Comparison of ENCODE assay signal across 18 cellular contexts in genomic region chr2:98333922-98334321, GRCh38. TPM values are rescaled to one million over a fixed set of nuclear protein-coding genes. Genes with fewer than 3 reads are reported as not detected.
DNase-seq lines count a peak whose midpoint lies in the region; ATAC-seq and TF ChIP-seq lines count a peak whose summit lies in the region.
"Had no signal": no experiment of that assay in that cellular context is flagged by ENCODE, and none has a peak within 500 bp of the region (broad histone marks: within the 10 kb centered on the region; RNA-seq: fewer than 3 reads in every experiment).

No MANE protein-coding gene starts in this region.

- H3K27me3 ChIP-seq in NT2/D1 (ENCODE audit: insufficient read depth, insufficient read length) (peaks cover 12% of the 10 kb centered on the region), ectodermal cell (ENCODE audit: control insufficient read depth, insufficient read depth, low read length, poor library complexity, severe bottlenecking) (no peaks in the 10 kb centered on the region)
- peaks cover 4% of the 10 kb centered on the region for H3K27me3 ChIP-seq in CD4-positive, alpha-beta memory T cell (ENCODE audit: insufficient read depth, low read length)
- H3K27me3 ChIP-seq: vagina had no signal

- no peaks in the 10 kb centered on the region for H3K36me3 Mint-ChIP-seq in nephron progenitor cell (ENCODE audit: low read depth)
- no peaks in the 10 kb centered on the region for H3K36me3 Mint-ChIP-seq in CD4-positive, alpha-beta memory T cell
- H3K36me3 Mint-ChIP-seq: activated naive CD8-positive, alpha-beta T cell had no signal

- no peak for TF ChIP-seq CTCF in nephron progenitor cell (IDR thresholded peaks at IDR 0.05)

- H3K9ac ChIP-seq in NT2/D1 (ENCODE audit: insufficient read length, low read depth) = peak overlapping the region; percentile 69
- H3K9ac ChIP-seq: KMS-11 had no signal

- intact Hi-C loops in CD4-positive, alpha-beta memory T cell (cut with micrococcal nuclease) = no loop called here

- H3K27ac ChIP-seq in ectodermal cell (ENCODE audit: insufficient read depth, low read depth, low read length, poor library complexity, severe bottlenecking) = peak overlapping the region; percentile 71
- no peak overlapping the region for H3K27ac ChIP-seq in CD4-positive, alpha-beta memory T cell (ENCODE audit: low read depth, low read length)
- H3K27ac ChIP-seq: KMS-11, RWPE1, vagina had no signal

- H3K9me3 ChIP-seq in NT2/D1 (ENCODE audit: insufficient read depth, low read length) (peaks cover 1% of the 10 kb centered on the region; the same call in 1 of the 2 replicates), ectodermal cell (ENCODE audit: control insufficient read depth, low read length) (no peaks in the 10 kb centered on the region)
- H3K9me3 ChIP-seq in CD4-positive, alpha-beta memory T cell (ENCODE audit: control insufficient read depth in 1 of 2, low read length in 2 of 2) = no peaks in the 10 kb centered on the region
- H3K9me3 ChIP-seq: vagina had no signal

- H3K27ac Mint-ChIP-seq in nephron progenitor cell = no peak overlapping the region
- H3K27ac Mint-ChIP-seq in CD4-positive, alpha-beta memory T cell = no peak overlapping the region
- H3K27ac Mint-ChIP-seq: activated CD4-positive, alpha-beta T cell treated with anti-CD3 and anti-CD28 coated beads for 36 hours; activated naive CD8-positive, alpha-beta T cell had no signal

- H3K4me3 ChIP-seq in NT2/D1 (ENCODE audit: insufficient read length, low read depth) (peak overlapping the region; percentile 9), ectodermal cell (ENCODE audit: insufficient read depth, low read depth, low read length) (no peak overlapping the region)
- no peak overlapping the region for H3K4me3 ChIP-seq in CD4-positive, alpha-beta memory T cell (ENCODE audit: low read length in 2 of 2)
- H3K4me3 ChIP-seq: vagina had no signal

- POLR2A ChIA-PET in CD4-positive, alpha-beta memory T cell (lab: Charles Lee; ENCODE audit: partially characterized antibody) = no interaction called here

- H3K4me1 ChIP-seq in NT2/D1 (ENCODE audit: insufficient read depth, insufficient read length) (peaks cover 3% of the 10 kb centered on the region), ectodermal cell (ENCODE audit: control insufficient read depth, insufficient read depth, low read length) (peaks cover 19% of the 10 kb centered on the region)
- H3K4me1 ChIP-seq in CD4-positive, alpha-beta memory T cell (ENCODE audit: insufficient read depth, low read length) = no peaks in the 10 kb centered on the region
- H3K4me1 ChIP-seq: vagina had no signal

- H3K36me3 ChIP-seq in NT2/D1 (ENCODE audit: insufficient read depth, insufficient read length, low read length) (no peaks in the 10 kb centered on the region), ectodermal cell (ENCODE audit: control insufficient read depth, insufficient read depth, low read length) (no peaks in the 10 kb centered on the region)
- H3K36me3 ChIP-seq in CD4-positive, alpha-beta memory T cell (ENCODE audit: insufficient read depth, low read length) = no peaks in the 10 kb centered on the region
- H3K36me3 ChIP-seq: vagina had no signal

- peaks cover 16% of the 10 kb centered on the region for H3K4me1 Mint-ChIP-seq in nephron progenitor cell
- H3K4me1 Mint-ChIP-seq in CD4-positive, alpha-beta memory T cell = no peaks in the 10 kb centered on the region
- H3K4me1 Mint-ChIP-seq: activated CD4-positive, alpha-beta T cell treated with anti-CD3 and anti-CD28 coated beads for 36 hours; nephron had no signal

- peaks cover 25% of the 10 kb centered on the region for H3K27me3 Mint-ChIP-seq in nephron progenitor cell (ENCODE audit: low read depth, poor library complexity)
- H3K27me3 Mint-ChIP-seq in CD4-positive, alpha-beta memory T cell = peaks cover 12 to 15% of the 10 kb centered on the region in 2 donors

- ATAC-seq in HG03159 (IDR thresholded peaks at IDR 0.05; ENCODE audit: unreplicated experiment) = no peak
- ATAC-seq: activated CD4-positive, alpha-beta T cell treated with anti-CD3 and anti-CD28 coated beads for 36 hours; left ventricle myocardium superior had no signal

- peak overlapping the region; percentile 7 for H3K4me3 Mint-ChIP-seq in nephron progenitor cell
- no peak overlapping the region for H3K4me3 Mint-ChIP-seq in CD4-positive, alpha-beta memory T cell
- H3K4me3 Mint-ChIP-seq: activated CD4-positive, alpha-beta T cell treated with anti-CD3 and anti-CD28 coated beads for 36 hours; activated naive CD8-positive, alpha-beta T cell; nephron had no signal

- H3K9me3 Mint-ChIP-seq in nephron progenitor cell = peaks cover 12% of the 10 kb centered on the region
- peaks cover 0 to 4% (median 0%) of the 10 kb centered on the region in 8 donors for H3K9me3 Mint-ChIP-seq in CD4-positive, alpha-beta memory T cell
- H3K9me3 Mint-ChIP-seq: nephron had no signal

- CTCF ChIA-PET in CD4-positive, alpha-beta memory T cell (lab: Charles Lee; ENCODE audit: partially characterized antibody) = no interaction called here

- DNase-seq in ELR (ENCODE audit: low read depth) (peak; percentile 37), NT2/D1 (ENCODE audit: low read depth, low spot score) (no peak), nephron progenitor cell (no peak), SIG-M5 treated with dmso at 0.1 percent for 504 hours (lab: John Stamatoyannopoulos, UW; ENCODE audit: unreplicated experiment) (no peak)
- DNase-seq in NK-92 treated with Interleukin-12 subunit alpha and Interleukin-12 subunit beta, amount 100 ng/mL, for 24 hours (lab: John Stamatoyannopoulos, UW) = no peak
- no peak for DNase-seq in CD4-positive, alpha-beta memory T cell
- DNase-seq: activated CD4-positive, alpha-beta T cell treated with anti-CD3 and anti-CD28 coated beads for 36 hours; activated T-cell treated with anti-CD3 and anti-CD28 coated beads for 4 hours; left ventricle myocardium superior; stimulated activated naive CD4-positive, alpha-beta T cell treated with Interleukin-2 at 50 U/mL for 16 hours had no signal

- 59 to 64% methylated on average over 2 of the region's 2 CpGs for WGBS in ectodermal cell, 2 experiments

RNA-seq across cellular contexts. Expression of gene CNGA3, which starts 12.3 kb away (rescaled TPM):
- 0.11 TPM for polyA plus RNA-seq in ectodermal cell (2013, experiment 1 of 4)
- not detected for polyA plus RNA-seq in ectodermal cell (2013, experiment 2 of 4)
- 0.05 TPM for polyA plus RNA-seq in ectodermal cell (2013, experiment 3 of 4)
- 0.16 TPM for polyA plus RNA-seq in ectodermal cell (2013, experiment 4 of 4)
- total RNA-seq in CD4-positive, alpha-beta memory T cell = not detected
- polyA plus RNA-seq in CD4-positive, alpha-beta memory T cell = not detected
- total RNA-seq: activated CD4-positive, alpha-beta T cell treated with anti-CD3 and anti-CD28 coated beads for 36 hours; left ventricle myocardium superior; T-helper 2 cell treated with Interferon-gamma antibody and Interleukin-4, amounts not matched to agents 100 ng/mL and 5 ng/mL, for 36 hours; vagina had no signal
